ENCODE assay signal across 11 cellular contexts in genomic region chr19:55603581-55604292, GRCh38. TPM values are rescaled to one million over a fixed set of nuclear protein-coding genes. Genes with fewer than 3 reads are reported as not detected.
A peak's percentile ranks its signal among the peaks of the same experiment; 100 is the strongest.
DNase-seq lines count a peak whose midpoint lies in the region; ATAC-seq, FAIRE-seq and TF ChIP-seq lines count a peak whose summit lies in the region.
"Had no signal": no experiment of that assay in that cellular context is flagged by ENCODE, and none has a peak within 500 bp of the region (broad histone marks: within the 10 kb centered on the region; RNA-seq: fewer than 3 reads in every experiment).

No MANE protein-coding gene starts in this region.

- no peak for TF ChIP-seq EP300 in A549 (IDR thresholded peaks at IDR 0.05)

- WGBS in A549 (ENCODE audit: missing lambda C conversion rate): 93% methylated on average over 22 of the region's 22 CpGs
- 100% methylated on average over 2 of the region's 22 CpGs for WGBS in H9 (ENCODE audit: extremely low coverage, insufficient read length, low lambda C conversion rate)
- 69 to 77% (median 75%) methylated on average over 21 to 22 of the region's 22 CpGs for WGBS in adrenal gland, 4 donors
- WGBS in testis, 2 donors: 55 to 58% methylated on average over 22 of the region's 22 CpGs

- H3K23me2 ChIP-seq in H9 (ENCODE audit: insufficient read length, low read depth, low read length, poor library complexity, severe bottlenecking): peaks cover 8% of the 10 kb centered on the region

- POLR2A ChIA-PET in A549 (lab: Yijun Ruan, JAX): interaction anchor here (0.6 to 3.2 kb wide), 15 partner anchors 15 to 196 kb away, joined by 3 to 33 read pairs (median 5); partner anchors contain the start of genes ISOC2, NAT14, U2AF2 and UBE2S

- H3K36me3 Mint-ChIP-seq in H9 (ENCODE audit: insufficient read depth in 1 of 3, low read depth in 3 of 3): peaks cover 10 to 15% (median 13%) of the 10 kb centered on the region in 3 experiments

- H2BK120ac ChIP-seq in H9 (ENCODE audit: low read depth, low read length, poor library complexity, severe bottlenecking): no peak overlapping the region

- TF ChIP-seq POLR2A in A549 (IDR thresholded peaks at IDR 0.05; ENCODE audit: low read length) (no peak), adrenal gland (IDR thresholded peaks at IDR 0.05) (no peak), testis (IDR thresholded peaks at IDR 0.05) (no peak)

- H3K4me2 ChIP-seq in A549 (peak overlapping the region; percentile 97), H9 (ENCODE audit: insufficient read depth, insufficient read length, low read length) (no peak overlapping the region)

- no peak for ATAC-seq in A549
- ATAC-seq in GM18873 (IDR thresholded peaks at IDR 0.05; ENCODE audit: low FRiP score, unreplicated experiment): no peak

- no peak overlapping the region for H4K5ac ChIP-seq in H9 (ENCODE audit: insufficient read length, low read depth, low read length)

- H2BK15ac ChIP-seq in H9 (ENCODE audit: low read depth, low read length): no peak overlapping the region

- H4K8ac ChIP-seq in H9 (replicated peaks; ENCODE audit: insufficient read length, low read depth, low read length): no peak overlapping the region

- H3K9me3 ChIP-seq in A549: no peaks in the 10 kb centered on the region
- no peaks in the 10 kb centered on the region for H3K9me3 ChIP-seq in H9 (ENCODE audit: control insufficient read depth, low read depth, low read length)
- H3K9me3 ChIP-seq in adrenal gland (replicated peaks in 1 of 3): no peaks in the 10 kb centered on the region
- no peaks in the 10 kb centered on the region for H3K9me3 ChIP-seq in muscle layer of colon (ENCODE audit: low read length)
- no peaks in the 10 kb centered on the region for H3K9me3 ChIP-seq in testis
- H3K9me3 ChIP-seq: right lobe of liver had no signal

- intact Hi-C loops in adrenal gland (cut with DNase I): no loop called here
- intact Hi-C loops in testis (cut with DNase I; ENCODE audit: low total_unique reads): loop anchor here (10.0 kb wide), 1 partner anchor 89 kb away; no protein-coding TSS in a partner anchor

- TF ChIP-seq CTCF in A549 (IDR thresholded peaks at IDR 0.05) (no peak), H9 (conservative IDR thresholded peaks at IDR 0.05) (no peak), adrenal gland (IDR thresholded peaks at IDR 0.05) (no peak), testis (IDR thresholded peaks at IDR 0.05) (no peak)

- no peak overlapping the region for H4K91ac ChIP-seq in H9 (ENCODE audit: insufficient read length, low read depth, low read length)

- no peak overlapping the region for H3K18ac ChIP-seq in H9 (ENCODE audit: insufficient read length, low read depth, low read length)

- H3K4me3 Mint-ChIP-seq in H9: peak overlapping the region; percentile 74 to 87

- H3K27ac Mint-ChIP-seq in H9: peak overlapping the region in 2 of 3 experiments; percentile 65 to 93; a peak in 4 of 7 replicates

- H3K14ac ChIP-seq in H9 (ENCODE audit: insufficient read depth, low read length): no peak overlapping the region

- no peak overlapping the region for H3K23ac ChIP-seq in H9 (ENCODE audit: insufficient read length, low read depth, low read length)

- H3K79me2 ChIP-seq in H9 (ENCODE audit: insufficient read depth, low read length): no peaks in the 10 kb centered on the region; the same call in 1 of the 2 replicates

- H3K36me3 ChIP-seq in adrenal gland (replicated peaks in 1 of 2): no peaks in the 10 kb centered on the region
- H3K36me3 ChIP-seq in muscle layer of colon (ENCODE audit: insufficient read depth, low read length): peaks cover 6% of the 10 kb centered on the region
- no peaks in the 10 kb centered on the region for H3K36me3 ChIP-seq in testis (ENCODE audit: low read depth, missing control alignments)
- H3K36me3 ChIP-seq: right lobe of liver had no signal

- H3K4me1 ChIP-seq in A549 (peaks cover 23% of the 10 kb centered on the region), H9 (ENCODE audit: insufficient read depth, low read length) (peaks cover 4% of the 10 kb centered on the region; the same call in 1 of the 2 replicates), adrenal gland (replicated peaks in 1 of 2) (peaks cover 13 to 27% of the 10 kb centered on the region in 2 donors), muscle layer of colon (ENCODE audit: insufficient read depth, low read length) (peaks cover 29% of the 10 kb centered on the region), testis (peaks cover 16% of the 10 kb centered on the region)

- H3K27me3 ChIP-seq in H9 (ENCODE audit: insufficient read depth, low read length) (no peaks in the 10 kb centered on the region), adrenal gland (no peaks in the 10 kb centered on the region), muscle layer of colon (ENCODE audit: control insufficient read depth in 1 of 2, insufficient read depth in 2 of 2, low read length in 2 of 2) (no peaks in the 10 kb centered on the region), testis (no peaks in the 10 kb centered on the region)
- H3K27me3 ChIP-seq: right lobe of liver had no signal

- no peaks in the 10 kb centered on the region for H3K27me3 Mint-ChIP-seq in H9 (ENCODE audit: low read depth)

- H3K9ac ChIP-seq in H9 (ENCODE audit: extremely low read depth, insufficient read length, low read length): no peak overlapping the region
- H3K9ac ChIP-seq in muscle layer of colon (ENCODE audit: low read length): no peak overlapping the region

- no peak overlapping the region for H3K56ac ChIP-seq in H9 (ENCODE audit: insufficient read length, low read depth, low read length)

- H3K4me1 Mint-ChIP-seq in H9: peaks cover 34 to 35% of the 10 kb centered on the region in 2 experiments

- DNase-seq in A549 (ENCODE audit: low read depth in 1 of 2, low spot score in 1 of 2) (no peak), H9 (peak; percentile 85), adrenal gland (no peak), HuH-7.5 (ENCODE audit: low spot score) (no peak), testis (no peak), NCI-H226 (no peak)
- DNase-seq: activated CD4-positive, alpha-beta T cell treated with anti-CD3 and anti-CD28 coated beads for 1 hour had no signal

- CTCF ChIA-PET in A549 (lab: Yijun Ruan, JAX): interaction anchor here (0.9 to 16.7 kb wide), 9 partner anchors 13 to 443 kb away, joined by 3 to 348 read pairs (median 6); partner anchors contain the start of gene ZNF579

- H2BK12ac ChIP-seq in H9 (ENCODE audit: insufficient read length, low read depth, low read length): no peak overlapping the region

- H2BK5ac ChIP-seq in H9 (ENCODE audit: insufficient read length, low read length): no peak overlapping the region

- no peak overlapping the region for H2BK20ac ChIP-seq in H9 (ENCODE audit: low read depth, low read length, poor library complexity, severe bottlenecking)

- H3K4me3 ChIP-seq in A549 (no peak overlapping the region; the same call in 2 of the 3 replicates), adrenal gland (peak overlapping the region in 1 of 4 donors; percentile 91), muscle layer of colon (ENCODE audit: low read depth in 1 of 2, low read length in 2 of 2) (no peak overlapping the region), testis (peak overlapping the region in 1 of 2 donors; percentile 91)

- TF ChIP-seq RAD21 in A549 (conservative IDR thresholded peaks at IDR 0.05 in 1 of 2, IDR thresholded peaks at IDR 0.05 in 1 of 2): no peak

- H3K27ac ChIP-seq in A549: peak overlapping the region; percentile 94 to 95
- no peak overlapping the region for H3K27ac ChIP-seq in H9 (ENCODE audit: insufficient read length, low read depth, low read length)
- H3K27ac ChIP-seq in adrenal gland: peak overlapping the region in 3 of 5 donors; percentile 91 to 94 (median 92)
- peak overlapping the region; percentile 93 for H3K27ac ChIP-seq in muscle layer of colon (ENCODE audit: low read depth, low read length)
- peak overlapping the region in 1 of 2 donors; percentile 94 for H3K27ac ChIP-seq in testis

- no peak for FAIRE-seq in A549 (lab: Jason Lieb, UNC)
- FAIRE-seq: colon had no signal

- peaks cover 2 to 4% of the 10 kb centered on the region in 2 experiments; a peak in 2 of 5 replicates for H3K9me3 Mint-ChIP-seq in H9

- H3K4ac ChIP-seq in H9 (ENCODE audit: low read depth, low read length): no peak overlapping the region

- no peaks in the 10 kb centered on the region for H4K20me1 ChIP-seq in H9 (ENCODE audit: control insufficient read depth, insufficient read depth, insufficient read length)

- H3K79me1 ChIP-seq in H9 (ENCODE audit: insufficient read depth, low read depth, low read length, poor library complexity, severe bottlenecking): peaks cover 4% of the 10 kb centered on the region

- H3T11ph ChIP-seq in H9 (ENCODE audit: low read length): no peak overlapping the region

- no peak overlapping the region for H2AK5ac ChIP-seq in H9 (ENCODE audit: insufficient read length, low read length)

- no peak overlapping the region for H2AFZ ChIP-seq in H9 (ENCODE audit: low read length)

RNA-seq across cellular contexts. Expression of gene ZNF865, which starts 1.7 kb away (rescaled TPM):
- polyA plus RNA-seq in A549 (2011; rRNA removed) (2.1 and 2.2 TPM in 2 replicates), A549 (2017; fragmentation: RNase III; extraction: RNeasy Plus Mini Kit Qiagen cat#74134 plus additional on column Dnase treatment) (7.1 to 7.9 TPM (median 7.8 TPM) in 3 replicates), adrenal gland (10 to 100 TPM in 2 of 3 donors, 1 to 10 TPM in 1; 2.0 to 24.7 (median 11.7) TPM), testis (ENCODE audit: insufficient read depth, low read depth, low replicate concordance) (4.7 TPM)
- 6.3 and 10.9 TPM in 2 replicates for polyA plus RNA-seq in A549 (2012; cell fraction: cytosol; rRNA removed)
- polyA plus RNA-seq in A549 (2012; cell fraction: nucleus; rRNA removed): 13.0 and 22.4 TPM in 2 replicates
- 2.1 and 2.5 TPM in 2 replicates for polyA minus RNA-seq in A549 (2011; rRNA and poly(A)+ RNA removed)
- total RNA-seq in H9 (2021) (13.8 and 14.3 TPM in 2 replicates), adrenal gland (10 to 100 TPM in 5 of 8 donors, 1 to 10 TPM in 3; 5.3 to 19.6 (median 10.6) TPM), testis (10 to 100 TPM; 12.2 to 14.5 TPM)

RNA-seq across cellular contexts. Expression of gene ZNF524, which starts 3.6 kb away (rescaled TPM):
- polyA plus RNA-seq in A549 (2011; rRNA removed): 5.0 and 6.4 TPM in 2 replicates
- polyA plus RNA-seq in A549 (2012; cell fraction: cytosol; rRNA removed): 13.9 and 21.7 TPM in 2 replicates
- polyA plus RNA-seq in A549 (2012; cell fraction: nucleus; rRNA removed): 13.3 and 22.6 TPM in 2 replicates
- polyA plus RNA-seq in A549 (2017; fragmentation: RNase III; extraction: RNeasy Plus Mini Kit Qiagen cat#74134 plus additional on column Dnase treatment): 9.3 to 9.7 TPM (median 9.7 TPM) in 3 replicates
- polyA minus RNA-seq in A549 (2011; rRNA and poly(A)+ RNA removed): 2.1 and 2.5 TPM in 2 replicates
- total RNA-seq in H9 (2021): 2.9 and 3.0 TPM in 2 replicates
- total RNA-seq in adrenal gland: 10 to 100 TPM; 14.1 to 83.7 (median 28.3) TPM
- polyA plus RNA-seq in adrenal gland: 10 to 100 TPM in 2 of 3 donors, under 1 TPM in 1; 0.93 to 57.6 (median 57.1) TPM
- total RNA-seq in testis: 10 to 100 TPM; 25.0 to 29.4 TPM
- 8.5 TPM for polyA plus RNA-seq in testis (ENCODE audit: insufficient read depth, low read depth, low replicate concordance)

RNA-seq across cellular contexts. Expression of gene FIZ1, which starts 4.4 kb away (rescaled TPM):
- polyA plus RNA-seq in A549 (2011; rRNA removed) (10.3 and 10.4 TPM in 2 replicates), A549 (2017; fragmentation: RNase III; extraction: RNeasy Plus Mini Kit Qiagen cat#74134 plus additional on column Dnase treatment) (15.7 to 18.0 TPM (median 16.9 TPM) in 3 replicates), adrenal gland (10 to 100 TPM in 2 of 3 donors, 1 to 10 TPM in 1; 6.3 to 19.6 (median 15.2) TPM), testis (ENCODE audit: insufficient read depth, low read depth, low replicate concordance) (8.5 TPM)
- polyA plus RNA-seq in A549 (2012; cell fraction: cytosol; rRNA removed): 11.8 and 16.0 TPM in 2 replicates
- 20.4 and 23.1 TPM in 2 replicates for polyA plus RNA-seq in A549 (2012; cell fraction: nucleus; rRNA removed)
- polyA minus RNA-seq in A549 (2011; rRNA and poly(A)+ RNA removed): 7.9 and 10.2 TPM in 2 replicates
- total RNA-seq in H9 (2021) (21.5 and 25.2 TPM in 2 replicates), adrenal gland (10 to 100 TPM in 4 of 8 donors, 1 to 10 TPM in 4; 5.7 to 19.7 (median 10.4) TPM), testis (10 to 100 TPM; 16.5 to 17.4 TPM)

RNA-seq across cellular contexts. Expression of gene ZNF784, which starts 20.6 kb away (rescaled TPM):
- 3.5 and 4.1 TPM in 2 replicates for polyA plus RNA-seq in A549 (2011; rRNA removed)
- polyA plus RNA-seq in A549 (2012; cell fraction: cytosol; rRNA removed): 5.1 and 7.2 TPM in 2 replicates
- 12.3 and 14.7 TPM in 2 replicates for polyA plus RNA-seq in A549 (2012; cell fraction: nucleus; rRNA removed)
- 6.0 to 7.1 TPM (median 6.6 TPM) in 3 replicates for polyA plus RNA-seq in A549 (2017; fragmentation: RNase III; extraction: RNeasy Plus Mini Kit Qiagen cat#74134 plus additional on column Dnase treatment)
- polyA minus RNA-seq in A549 (2011; rRNA and poly(A)+ RNA removed): 5.4 and 5.5 TPM in 2 replicates
- 9.9 and 10.7 TPM in 2 replicates for total RNA-seq in H9 (2021)
- total RNA-seq in adrenal gland: 10 to 100 TPM in 3 of 8 donors, 1 to 10 TPM in 5; 8.3 to 16.3 (median 9.8) TPM
- 10 to 100 TPM in 1 of 3 donors, 1 to 10 TPM in 2; 3.5 to 13.6 (median 8.3) TPM for polyA plus RNA-seq in adrenal gland
- 10 to 100 TPM; 10.3 to 13.0 TPM for total RNA-seq in testis
- polyA plus RNA-seq in testis (ENCODE audit: insufficient read depth, low read depth, low replicate concordance): 6.6 TPM

RNA-seq across cellular contexts. Expression of gene ZNF579, which starts 23.1 kb away (rescaled TPM):
- polyA plus RNA-seq in A549 (2011; rRNA removed): 4.2 and 6.5 TPM in 2 replicates
- polyA plus RNA-seq in A549 (2012; cell fraction: cytosol; rRNA removed): 12.2 and 16.1 TPM in 2 replicates
- 45.5 and 51.1 TPM in 2 replicates for polyA plus RNA-seq in A549 (2012; cell fraction: nucleus; rRNA removed)
- polyA plus RNA-seq in A549 (2017; fragmentation: RNase III; extraction: RNeasy Plus Mini Kit Qiagen cat#74134 plus additional on column Dnase treatment): 16.2 to 17.0 TPM (median 16.2 TPM) in 3 replicates
- polyA minus RNA-seq in A549 (2011; rRNA and poly(A)+ RNA removed): 11.4 and 12.8 TPM in 2 replicates
- 19.9 and 21.5 TPM in 2 replicates for total RNA-seq in H9 (2021)
- total RNA-seq in adrenal gland: 10 to 100 TPM in 2 of 8 donors, 1 to 10 TPM in 6; 3.5 to 15.8 (median 8.4) TPM
- polyA plus RNA-seq in adrenal gland: 10 to 100 TPM in 2 of 3 donors, 1 to 10 TPM in 1; 2.8 to 27.1 (median 12.2) TPM
- 1 to 10 TPM; 4.0 to 7.2 TPM for total RNA-seq in testis
- polyA plus RNA-seq in testis (ENCODE audit: insufficient read depth, low read depth, low replicate concordance): 4.3 TPM
